Comparison of ENCODE assay signal across 18 cellular contexts in genomic region chr21:44764319-44765230, GRCh38. TPM values are rescaled to one million over a fixed set of nuclear protein-coding genes. Genes with fewer than 3 reads are reported as not detected.
A peak's percentile ranks its signal among the peaks of the same experiment; 100 is the strongest.
DNase-seq lines count a peak whose midpoint lies in the region; ATAC-seq, FAIRE-seq and TF ChIP-seq lines count a peak whose summit lies in the region.
"Had no signal": no experiment of that assay in that cellular context is flagged by ENCODE, and none has a peak within 500 bp of the region (broad histone marks: within the 10 kb centered on the region; RNA-seq: fewer than 3 reads in every experiment).

No MANE protein-coding gene starts in this region.

- H3K27me3 Mint-ChIP-seq in CD4-positive, alpha-beta memory T cell = no peaks in the 10 kb centered on the region
- H3K27me3 Mint-ChIP-seq in WTC11 (ENCODE audit: low read depth) = peaks cover 4% of the 10 kb centered on the region; the same call in 1 of the 2 replicates
- H3K27me3 Mint-ChIP-seq: activated naive CD4-positive, alpha-beta T cell treated with anti-CD3 and anti-CD28 coated beads, Interleukin-2, amount 50 U/mL, for 24 hours; stimulated activated naive CD8-positive, alpha-beta T cell treated with anti-CD3 and anti-CD28 coated beads, Interleukin-15, Interleukin-2, amounts not matched to agents 100 ng/mL and 50 ng/mL, for 24 hours had no signal

- POLR2A ChIA-PET in CD4-positive, alpha-beta memory T cell (lab: Charles Lee; ENCODE audit: partially characterized antibody) = interaction anchor here (0.8 to 1.4 kb wide), 2 partner anchors 36 to 107 kb away, joined by 3 to 4 read pairs; partner anchors contain the start of gene KRTAP12-3
- POLR2A ChIA-PET in WTC11 (lab: Charles Lee) = no interaction called here

- H3K9me3 ChIP-seq in CD4-positive, alpha-beta memory T cell (ENCODE audit: control insufficient read depth in 1 of 2, low read length in 2 of 2) = no peaks in the 10 kb centered on the region
- H3K9me3 ChIP-seq in GM23248 (ENCODE audit: low read depth) = no peaks in the 10 kb centered on the region
- H3K9me3 ChIP-seq in keratinocyte (ENCODE audit: control insufficient read depth, low read depth, low read length) = no peaks in the 10 kb centered on the region
- no peaks in the 10 kb centered on the region for H3K9me3 ChIP-seq in trophoblast cell (ENCODE audit: insufficient read depth, low read depth, low read length)
- H3K9me3 ChIP-seq: heart left ventricle, left lung had no signal

- no peaks in the 10 kb centered on the region for H3K9me3 Mint-ChIP-seq in CD4-positive, alpha-beta memory T cell
- H3K9me3 Mint-ChIP-seq in WTC11 = no peaks in the 10 kb centered on the region
- H3K9me3 Mint-ChIP-seq: activated naive CD4-positive, alpha-beta T cell treated with anti-CD3 and anti-CD28 coated beads, Interleukin-2, amount 50 U/mL, for 24 hours; nephron; stimulated activated naive CD8-positive, alpha-beta T cell treated with anti-CD3 and anti-CD28 coated beads, Interleukin-15, Interleukin-2, amounts not matched to agents 100 ng/mL and 50 ng/mL, for 24 hours had no signal

- peak overlapping the region; percentile 85 to 99 (median 96) for H3K27ac Mint-ChIP-seq in CD4-positive, alpha-beta memory T cell
- no peak overlapping the region for H3K27ac Mint-ChIP-seq in WTC11
- H3K27ac Mint-ChIP-seq: activated naive CD4-positive, alpha-beta T cell treated with anti-CD3 and anti-CD28 coated beads, Interleukin-2, amount 50 U/mL, for 24 hours; stimulated activated naive CD8-positive, alpha-beta T cell treated with anti-CD3 and anti-CD28 coated beads, Interleukin-15, Interleukin-2, amounts not matched to agents 100 ng/mL and 50 ng/mL, for 24 hours had no signal

- no peak overlapping the region for H2BK5ac ChIP-seq in trophoblast cell (ENCODE audit: low read depth, low read length, poor library complexity)

- H4K20me1 ChIP-seq in GM23248 (ENCODE audit: insufficient read depth) = no peaks in the 10 kb centered on the region
- no peaks in the 10 kb centered on the region for H4K20me1 ChIP-seq in keratinocyte (ENCODE audit: control insufficient read depth, extremely low read depth, insufficient read depth, low read length)

- no peak overlapping the region for H3K18ac ChIP-seq in trophoblast cell (ENCODE audit: low read length)

- no peak overlapping the region for H3K14ac ChIP-seq in trophoblast cell (ENCODE audit: low read length)

- no peak overlapping the region for H3K4ac ChIP-seq in trophoblast cell (ENCODE audit: low read depth, low read length)

- in situ Hi-C loops in GM23248 (cut with MboI) (no loop called here), G401 (cut with HindIII; ENCODE audit: low sequenced_read_pairs) (no loop called here)

- no peak for TF ChIP-seq CTCF in WTC11 (IDR thresholded peaks at IDR 0.05)
- TF ChIP-seq CTCF in keratinocyte (optimal IDR thresholded peaks at IDR 0.05 in 1 of 3, IDR thresholded peaks at IDR 0.05 in 1 of 3, conservative IDR thresholded peaks at IDR 0.05 in 1 of 3; ENCODE audit: extremely low read depth in 1 of 3, insufficient read depth in 2 of 3, low read length in 3 of 3) = no peak

- no peaks in the 10 kb centered on the region for H3F3A ChIP-seq in GM23248 (ENCODE audit: insufficient read depth)

- H2AK5ac ChIP-seq in trophoblast cell (ENCODE audit: low read length) = no peak overlapping the region

- no peak overlapping the region for H4K8ac ChIP-seq in trophoblast cell (ENCODE audit: low read depth, low read length)

- no peak overlapping the region for H4K12ac ChIP-seq in trophoblast cell (ENCODE audit: low read depth, low read length)

- H3K36me3 Mint-ChIP-seq in CD4-positive, alpha-beta memory T cell = peaks cover 7 to 16% of the 10 kb centered on the region in 2 donors
- H3K36me3 Mint-ChIP-seq in WTC11 = peaks cover 1% of the 10 kb centered on the region; the same call in 1 of the 2 replicates
- H3K36me3 Mint-ChIP-seq: activated naive CD4-positive, alpha-beta T cell treated with anti-CD3 and anti-CD28 coated beads, Interleukin-2, amount 50 U/mL, for 24 hours had no signal

- H3K36me3 ChIP-seq in CD4-positive, alpha-beta memory T cell (ENCODE audit: insufficient read depth, low read length) = no peaks in the 10 kb centered on the region
- H3K36me3 ChIP-seq in GM23248 (ENCODE audit: low read depth) (peaks cover 1% of the 10 kb centered on the region; the same call in 1 of the 2 replicates), keratinocyte (ENCODE audit: control insufficient read depth in 2 of 2, extremely low read depth in 1 of 2, insufficient read depth in 2 of 2, low read length in 2 of 2) (peaks cover 0 to 1% of the 10 kb centered on the region in 2 experiments), trophoblast cell (ENCODE audit: control insufficient read depth in 1 of 2, insufficient read depth in 2 of 2, low read length in 2 of 2) (peaks cover 0 to 2% of the 10 kb centered on the region in 2 experiments)

- no peaks in the 10 kb centered on the region for H3K27me3 ChIP-seq in CD4-positive, alpha-beta memory T cell (ENCODE audit: insufficient read depth, low read length)
- H3K27me3 ChIP-seq in GM23248 (replicated peaks; ENCODE audit: insufficient read depth) (no peaks in the 10 kb centered on the region), keratinocyte (ENCODE audit: control insufficient read depth, extremely low read depth, insufficient read depth, low read length) (peaks cover 5% of the 10 kb centered on the region), trophoblast cell (ENCODE audit: insufficient read depth, low read length) (no peaks in the 10 kb centered on the region)
- H3K27me3 ChIP-seq: heart left ventricle, left lung had no signal

- dilution Hi-C loops in keratinocyte (cut with MboI; ENCODE audit: extremely low pct_ligation_motif_present, low sequenced_read_pairs) = no loop called here

- no peak overlapping the region for H2BK12ac ChIP-seq in trophoblast cell (ENCODE audit: low read length)

- no peak overlapping the region for H2BK120ac ChIP-seq in trophoblast cell (ENCODE audit: insufficient read depth, low read length, poor library complexity)

- no peak overlapping the region for H3K4me3 ChIP-seq in CD4-positive, alpha-beta memory T cell (ENCODE audit: low read length in 2 of 2)
- no peak overlapping the region for H3K4me3 ChIP-seq in GM23248
- H3K4me3 ChIP-seq in keratinocyte (ENCODE audit: control insufficient read depth in 2 of 3, extremely low read depth in 1 of 3, insufficient read depth in 2 of 3, low read depth in 1 of 3, low read length in 3 of 3) = no peak overlapping the region
- no peak overlapping the region for H3K4me3 ChIP-seq in trophoblast cell (ENCODE audit: low read depth, low read length)
- H3K4me3 ChIP-seq: heart left ventricle, left lung had no signal

- peak; percentile 9; the same call in 1 of the 2 replicates for ATAC-seq in WTC11
- no peak for ATAC-seq in HG03442 (IDR thresholded peaks at IDR 0.05; ENCODE audit: unreplicated experiment)
- ATAC-seq in GM18868 (IDR thresholded peaks at IDR 0.05; ENCODE audit: unreplicated experiment) = no peak
- ATAC-seq: heart left ventricle, left lung, sciatic nerve had no signal

- FAIRE-seq in keratinocyte (lab: Jason Lieb, UNC) = no peak

- no peak overlapping the region for H3K9ac ChIP-seq in GM23248
- H3K9ac ChIP-seq in keratinocyte (ENCODE audit: control insufficient read depth, extremely low read depth, insufficient read depth, low read length) = no peak overlapping the region
- H3K9ac ChIP-seq in trophoblast cell (ENCODE audit: low read length) = no peak overlapping the region

- peaks cover 12 to 19% (median 16%) of the 10 kb centered on the region in 4 donors for H3K4me1 Mint-ChIP-seq in CD4-positive, alpha-beta memory T cell
- H3K4me1 Mint-ChIP-seq in WTC11 = peaks cover 59% of the 10 kb centered on the region

- CTCF ChIA-PET in CD4-positive, alpha-beta memory T cell (lab: Charles Lee; ENCODE audit: partially characterized antibody) = interaction anchor here (0.9 to 1.5 kb wide), 4 partner anchors 22 to 254 kb away, joined by 3 to 6 read pairs (median 4); no protein-coding TSS in a partner anchor
- CTCF ChIA-PET in WTC11 (lab: Charles Lee) = interaction anchor here (0.5 to 1.6 kb wide), 5 partner anchors 22 to 431 kb away, joined by 3 to 8 read pairs (median 3); no protein-coding TSS in a partner anchor

- no peak for DNase-seq in CD4-positive, alpha-beta memory T cell
- DNase-seq in GM23248 (peak; percentile 22), WTC11 (ENCODE audit: low spot score) (no peak), keratinocyte (ENCODE audit: low read depth, low spot score) (no peak), trophoblast cell (no peak), G401 (ENCODE audit: low spot score) (no peak)
- DNase-seq: HCEC 1CT, Karpas-422, NCI-H187 treated with DMSO at 0.1 percent for 48 hours had no signal

- no peak overlapping the region for H4K91ac ChIP-seq in trophoblast cell (ENCODE audit: low read depth, low read length)

- H3K4me2 ChIP-seq in GM23248 (ENCODE audit: unreplicated experiment) (no peak overlapping the region), keratinocyte (ENCODE audit: control insufficient read depth, extremely low read depth, insufficient read depth, low read depth, low read length) (peak overlapping the region; percentile 51), trophoblast cell (ENCODE audit: low read length) (no peak overlapping the region)

- peaks cover 21% of the 10 kb centered on the region for H3K4me1 ChIP-seq in CD4-positive, alpha-beta memory T cell (ENCODE audit: insufficient read depth, low read length)
- H3K4me1 ChIP-seq in GM23248 (ENCODE audit: insufficient read depth) (no peaks in the 10 kb centered on the region), keratinocyte (ENCODE audit: control insufficient read depth, extremely low read depth, insufficient read depth, low read length) (peaks cover 31% of the 10 kb centered on the region), trophoblast cell (ENCODE audit: control insufficient read depth in 1 of 2, insufficient read depth in 2 of 2, low read length in 2 of 2) (peaks cover 14 to 17% of the 10 kb centered on the region in 2 experiments)
- H3K4me1 ChIP-seq: left lung had no signal

- intact Hi-C loops in CD4-positive, alpha-beta memory T cell (cut with micrococcal nuclease) = no loop called here

- H3K79me1 ChIP-seq in trophoblast cell (ENCODE audit: low read length) = peaks cover 3% of the 10 kb centered on the region

- H3K23ac ChIP-seq in trophoblast cell (ENCODE audit: low read length) = no peak overlapping the region

- H3K79me2 ChIP-seq in GM23248 (ENCODE audit: insufficient read depth) (no peaks in the 10 kb centered on the region), keratinocyte (ENCODE audit: control insufficient read depth, insufficient read depth, low read length) (no peaks in the 10 kb centered on the region), trophoblast cell (ENCODE audit: control insufficient read depth, insufficient read depth, low read length, poor library complexity) (no peaks in the 10 kb centered on the region)

- WGBS in GM23248 (ENCODE audit: low coverage in 1 of 2, low lambda C conversion rate in 2 of 2, missing lambda C conversion rate in 2 of 2), 2 experiments = 55 to 58% methylated on average over 21 to 23 of the region's 26 CpGs
- WGBS in trophoblast cell (ENCODE audit: extremely low coverage, insufficient coverage, insufficient read length) = no CpG with 5 or more reads among the region's 26 CpGs

- H3K27ac ChIP-seq in CD4-positive, alpha-beta memory T cell (ENCODE audit: low read depth, low read length) = peak overlapping the region; percentile 30
- no peak overlapping the region for H3K27ac ChIP-seq in GM23248
- no peak overlapping the region for H3K27ac ChIP-seq in keratinocyte (ENCODE audit: control insufficient read depth, insufficient read depth, low read length)
- no peak overlapping the region for H3K27ac ChIP-seq in trophoblast cell (ENCODE audit: low read depth, low read length)
- H3K27ac ChIP-seq: heart left ventricle, left lung had no signal

- H2AFZ ChIP-seq in GM23248 = no peak overlapping the region
- H2AFZ ChIP-seq in keratinocyte (ENCODE audit: control insufficient read depth, low read length) = no peak overlapping the region
- no peak overlapping the region for H2AFZ ChIP-seq in trophoblast cell (ENCODE audit: insufficient read depth, low read length, poor library complexity)

- H3K9me1 ChIP-seq in keratinocyte (ENCODE audit: control insufficient read depth, extremely low read depth, insufficient read depth, low read length) = no peaks in the 10 kb centered on the region

- no peaks in the 10 kb centered on the region for H3K9me2 ChIP-seq in GM23248 (ENCODE audit: insufficient read depth)

- peak overlapping the region in 2 of 8 donors; percentile 55 to 80 for H3K4me3 Mint-ChIP-seq in CD4-positive, alpha-beta memory T cell
- no peak overlapping the region for H3K4me3 Mint-ChIP-seq in WTC11
- H3K4me3 Mint-ChIP-seq: activated naive CD4-positive, alpha-beta T cell treated with anti-CD3 and anti-CD28 coated beads, Interleukin-2, amount 50 U/mL, for 24 hours; nephron; stimulated activated naive CD8-positive, alpha-beta T cell treated with anti-CD3 and anti-CD28 coated beads, Interleukin-15, Interleukin-2, amounts not matched to agents 100 ng/mL and 50 ng/mL, for 24 hours had no signal

RNA-seq across cellular contexts. Expression of gene UBE2G2, which starts 37.0 kb away (rescaled TPM):
- 100 to 1,000 TPM; 125 to 131 TPM for total RNA-seq in CD4-positive, alpha-beta memory T cell
- 10 to 100 TPM; 51.8 to 65.9 TPM for polyA plus RNA-seq in CD4-positive, alpha-beta memory T cell
- 39.1 and 48.6 TPM in 2 replicates for total RNA-seq in GM23248 (2014; rRNA removed; shearing (Covaris generic))
- 62.3 and 64.4 TPM in 2 replicates for polyA plus RNA-seq in GM23248 (2016; fragmentation: Nextera tagmentation; extraction: Ambion mirVana)
- 109 to 117 TPM (median 113 TPM) in 3 replicates for total RNA-seq in WTC11 (2021)
- 82.0 to 114 TPM (median 106 TPM) in 3 replicates for polyA plus RNA-seq in keratinocyte
- 44.9 TPM for polyA plus RNA-seq in keratinocyte (2011; ENCODE audit: low read depth)
- 65.3 and 72.5 TPM in 2 replicates for polyA plus RNA-seq in keratinocyte (2011; cell fraction: cytosol; rRNA removed)
- 241 and 269 TPM in 2 replicates for polyA plus RNA-seq in keratinocyte (2011; cell fraction: nucleus; rRNA removed)
- polyA plus RNA-seq in keratinocyte (2012; ENCODE audit: low replicate concordance) = 51.6 and 64.6 TPM in 2 replicates
- polyA minus RNA-seq in keratinocyte = 47.3 to 114 TPM (median 111 TPM) in 3 replicates
- 58.9 TPM for polyA minus RNA-seq in keratinocyte (2011; cell fraction: cytosol; rRNA and poly(A)+ RNA removed)
- polyA minus RNA-seq in keratinocyte (2011; cell fraction: nucleus; rRNA and poly(A)+ RNA removed) = 66.2 and 111 TPM in 2 replicates
- 31.5 and 32.1 TPM in 2 replicates for polyA plus RNA-seq in trophoblast cell (2013)
- 55.2 and 61.8 TPM in 2 replicates for total RNA-seq in G401 (2014; rRNA removed; shearing (Covaris generic))

RNA-seq across cellular contexts. Expression of gene TSPEAR, which starts 53.2 kb away (rescaled TPM):
- not detected for total RNA-seq in CD4-positive, alpha-beta memory T cell
- polyA plus RNA-seq in CD4-positive, alpha-beta memory T cell = under 1 TPM in 1 of 2 donors, not detected in 1; 0.07 TPM
- not detected in 2 replicates for total RNA-seq in GM23248 (2014; rRNA removed; shearing (Covaris generic))
- polyA plus RNA-seq in GM23248 (2016; fragmentation: Nextera tagmentation; extraction: Ambion mirVana) = not detected in 2 replicates
- 2.1 to 2.9 TPM (median 2.7 TPM) in 3 replicates for total RNA-seq in WTC11 (2021)
- 0.07 to 0.12 TPM in 2 of 3 replicates, not detected in the other for polyA plus RNA-seq in keratinocyte
- not detected for polyA plus RNA-seq in keratinocyte (2011; ENCODE audit: low read depth)
- polyA plus RNA-seq in keratinocyte (2011; cell fraction: cytosol; rRNA removed) = 0.01 and 0.06 TPM in 2 replicates
- 0.10 and 0.20 TPM in 2 replicates for polyA plus RNA-seq in keratinocyte (2011; cell fraction: nucleus; rRNA removed)
- 0.07 TPM in 1 of 2 replicates, not detected in the other for polyA plus RNA-seq in keratinocyte (2012; ENCODE audit: low replicate concordance)
- 0.20 TPM in 1 of 3 replicates, not detected in the others for polyA minus RNA-seq in keratinocyte
- polyA minus RNA-seq in keratinocyte (2011; cell fraction: cytosol; rRNA and poly(A)+ RNA removed) = not detected
- polyA minus RNA-seq in keratinocyte (2011; cell fraction: nucleus; rRNA and poly(A)+ RNA removed) = not detected in 2 replicates
- not detected in 2 replicates for polyA plus RNA-seq in trophoblast cell (2013)
- not detected in 2 replicates for total RNA-seq in G401 (2014; rRNA removed; shearing (Covaris generic))
- total RNA-seq: epithelial cell of proximal tubule, sciatic nerve had no signal

RNA-seq across cellular contexts. Expression of gene SUMO3, which starts 53.3 kb away (rescaled TPM):
- total RNA-seq in CD4-positive, alpha-beta memory T cell = 10 to 100 TPM; 36.3 to 37.3 TPM
- 10 to 100 TPM; 74.9 to 99.7 TPM for polyA plus RNA-seq in CD4-positive, alpha-beta memory T cell
- total RNA-seq in GM23248 (2014; rRNA removed; shearing (Covaris generic)) = 97.3 and 110 TPM in 2 replicates
- polyA plus RNA-seq in GM23248 (2016; fragmentation: Nextera tagmentation; extraction: Ambion mirVana) (178 TPM in 2 replicates), keratinocyte (69.3 to 132 TPM (median 115 TPM) in 3 replicates)
- 81.7 to 86.3 TPM (median 85.4 TPM) in 3 replicates for total RNA-seq in WTC11 (2021)
- 21.6 TPM for polyA plus RNA-seq in keratinocyte (2011; ENCODE audit: low read depth)
- 134 and 154 TPM in 2 replicates for polyA plus RNA-seq in keratinocyte (2011; cell fraction: cytosol; rRNA removed)
- 33.1 and 37.7 TPM in 2 replicates for polyA plus RNA-seq in keratinocyte (2011; cell fraction: nucleus; rRNA removed)
- polyA plus RNA-seq in keratinocyte (2012; ENCODE audit: low replicate concordance) = 51.1 and 105 TPM in 2 replicates
- polyA minus RNA-seq in keratinocyte = 62.1 to 83.9 TPM (median 66.2 TPM) in 3 replicates
- 103 TPM for polyA minus RNA-seq in keratinocyte (2011; cell fraction: cytosol; rRNA and poly(A)+ RNA removed)
- polyA minus RNA-seq in keratinocyte (2011; cell fraction: nucleus; rRNA and poly(A)+ RNA removed) = 13.4 and 18.2 TPM in 2 replicates
- 92.0 and 98.8 TPM in 2 replicates for polyA plus RNA-seq in trophoblast cell (2013)
- total RNA-seq in G401 (2014; rRNA removed; shearing (Covaris generic)) = 54.2 and 59.0 TPM in 2 replicates
